In the genomic region with DNA sequence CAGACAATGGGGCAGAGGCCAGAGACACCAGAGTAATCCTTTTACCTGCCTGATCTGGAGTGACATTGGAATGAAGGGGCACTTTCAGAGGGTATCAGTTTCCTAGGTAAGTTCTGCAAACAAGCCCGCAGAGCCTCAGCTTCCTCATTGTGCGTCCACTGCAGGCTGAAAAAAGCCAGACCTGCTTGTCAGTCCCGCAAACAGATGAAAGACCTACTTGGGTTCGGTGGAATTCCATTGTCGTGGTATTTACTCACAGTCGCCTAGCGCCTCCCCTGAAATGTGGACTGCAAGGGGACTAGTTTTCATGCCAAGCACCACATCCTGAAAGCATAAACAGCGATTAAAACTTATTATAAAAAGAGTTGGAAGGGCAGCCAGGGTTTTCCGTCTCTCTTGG, we compare ENCODE assay signal across 28 cellular contexts.
"Had no signal": no experiment of that assay in that cellular context is flagged by ENCODE, and none has a peak within 500 bp of the region (broad histone marks: within the 10 kb centered on the region; RNA-seq: fewer than 3 reads in every experiment).

No MANE protein-coding gene starts in this region.

- H3K27me3 ChIP-seq: gastrocnemius medialis, tibial nerve, vagina had no signal

- H3K4me3 ChIP-seq: dorsolateral prefrontal cortex, esophagus muscularis mucosa, gastrocnemius medialis, tibial nerve, vagina had no signal

- H3K4me1 Mint-ChIP-seq: activated CD4-positive, alpha-beta T cell treated with anti-CD3 and anti-CD28 coated beads, Interleukin-2, amount 10 ng/mL, durations not matched to agents 7 days and 5 days; activated naive CD4-positive, alpha-beta T cell treated with anti-CD3 and anti-CD28 coated beads, Interleukin-2, amount 50 U/mL, for 24 hours; brain; central memory CD8-positive, alpha-beta T cell; stimulated activated effector memory CD8-positive, alpha-beta T cell treated with anti-CD3 and anti-CD28 coated beads, Interleukin-12 subunit alpha, Interleukin-12 subunit beta, amount 100 ng/mL, for 72 hours; stimulated activated naive CD8-positive, alpha-beta T cell treated with anti-CD3 and anti-CD28 coated beads, Interleukin-15, amount 100 ng/mL, for 72 hours; T-cell had no signal

- H3K4me1 ChIP-seq: esophagus muscularis mucosa, gastrocnemius medialis, tibial nerve, vagina had no signal

- H3K4me3 Mint-ChIP-seq: activated CD4-positive, alpha-beta T cell treated with anti-CD3 and anti-CD28 coated beads, Interleukin-2, amount 10 ng/mL, durations not matched to agents 7 days and 5 days; activated CD8-positive, alpha-beta T cell treated with anti-CD3 and anti-CD28 coated beads, Interleukin-2, amount 10 ng/mL, durations not matched to agents 7 days and 5 days; activated naive CD4-positive, alpha-beta T cell treated with anti-CD3 and anti-CD28 coated beads, Interleukin-2, amount 50 U/mL, for 24 hours; activated T-helper 1 cell treated with anti-CD3 and anti-CD28 coated beads, Interleukin-12 subunit alpha, Interleukin-12 subunit beta, Interleukin-2, Interleukin-4 antibody, amounts not matched to agents 30 ng/mL and 10 ng/mL and 1 ng/mL, durations not matched to agents 14 hours and 24 hours and 36 hours; brain; central memory CD8-positive, alpha-beta T cell; effector memory CD8-positive, alpha-beta T cell; nephron; stimulated activated effector memory CD8-positive, alpha-beta T cell treated with anti-CD3 and anti-CD28 coated beads, Interleukin-12 subunit alpha, Interleukin-12 subunit beta, amount 100 ng/mL, for 72 hours; stimulated activated naive CD8-positive, alpha-beta T cell treated with anti-CD3 and anti-CD28 coated beads, Interleukin-15, amount 100 ng/mL, for 72 hours; T-cell; T-helper 2 cell treated with Interferon-gamma antibody and Interleukin-4, amounts not matched to agents 5 μg/mL and 100 μg/mL, for 36 hours had no signal

- ATAC-seq: activated CD8-positive, alpha-beta T cell treated with anti-CD3 and anti-CD28 coated beads, Interleukin-2, amount 10 ng/mL, durations not matched to agents 7 days and 5 days; effector memory CD8-positive, alpha-beta T cell; gastrocnemius medialis; left lobe of liver; sciatic nerve; stimulated activated effector memory CD8-positive, alpha-beta T cell treated with anti-CD3 and anti-CD28 coated beads, Interleukin-12 subunit alpha, Interleukin-12 subunit beta, amount 100 ng/mL, for 72 hours; stimulated activated naive CD8-positive, alpha-beta T cell treated with anti-CD3 and anti-CD28 coated beads, Interleukin-15, amount 100 ng/mL, for 72 hours; T-cell had no signal

- H3K9me3 Mint-ChIP-seq: activated CD4-positive, alpha-beta T cell treated with anti-CD3 and anti-CD28 coated beads, Interleukin-2, amount 10 ng/mL, durations not matched to agents 7 days and 5 days; activated naive CD4-positive, alpha-beta T cell treated with anti-CD3 and anti-CD28 coated beads, Interleukin-2, amount 50 U/mL, for 24 hours; brain; nephron; T-helper 2 cell treated with Interferon-gamma antibody and Interleukin-4, amounts not matched to agents 5 μg/mL and 100 μg/mL, for 36 hours had no signal

- DNase-seq: activated CD4-positive, alpha-beta T cell treated with anti-CD3 and anti-CD28 coated beads, Interleukin-2, amount 10 ng/mL, durations not matched to agents 7 days and 5 days; activated CD4-positive, CD25-positive, alpha-beta regulatory T cell treated with anti-CD3 and anti-CD28 coated beads, Interleukin-2, amount 50 U/mL, for 72 hours; activated CD8-positive, alpha-beta T cell treated with anti-CD3 and anti-CD28 coated beads, Interleukin-2, amount 10 ng/mL, durations not matched to agents 7 days and 5 days; activated gamma-delta T cell treated with Interleukin-2 at 50 U/mL for 16 hours; anterior cingulate cortex; dorsolateral prefrontal cortex; effector memory CD8-positive, alpha-beta T cell; gastrocnemius medialis; hypothalamus; kidney; nucleus accumbens; small intestine; stimulated activated CD4-positive, alpha-beta T cell treated with anti-CD3 and anti-CD28 coated beads, Interleukin-2, amount 100 ng/mL, for 24 hours; stimulated activated naive CD8-positive, alpha-beta T cell treated with anti-CD3 and anti-CD28 coated beads, Interleukin-15, amount 100 ng/mL, for 72 hours; T-cell had no signal

- H3K27ac Mint-ChIP-seq: activated CD4-positive, alpha-beta T cell treated with anti-CD3 and anti-CD28 coated beads, Interleukin-2, amount 10 ng/mL, durations not matched to agents 7 days and 5 days; activated CD8-positive, alpha-beta T cell treated with anti-CD3 and anti-CD28 coated beads, Interleukin-2, amount 10 ng/mL, durations not matched to agents 7 days and 5 days; activated naive CD4-positive, alpha-beta T cell treated with anti-CD3 and anti-CD28 coated beads, Interleukin-2, amount 50 U/mL, for 24 hours; activated T-helper 1 cell treated with anti-CD3 and anti-CD28 coated beads, Interleukin-12 subunit alpha, Interleukin-12 subunit beta, Interleukin-2, Interleukin-4 antibody, amounts not matched to agents 30 ng/mL and 10 ng/mL and 1 ng/mL, durations not matched to agents 14 hours and 24 hours and 36 hours; brain; effector memory CD8-positive, alpha-beta T cell; nephron; stimulated activated effector memory CD8-positive, alpha-beta T cell treated with anti-CD3 and anti-CD28 coated beads, Interleukin-12 subunit alpha, Interleukin-12 subunit beta, amount 100 ng/mL, for 72 hours; stimulated activated naive CD8-positive, alpha-beta T cell treated with anti-CD3 and anti-CD28 coated beads, Interleukin-15, amount 100 ng/mL, for 72 hours; T-cell; T-helper 2 cell treated with Interferon-gamma antibody and Interleukin-4, amounts not matched to agents 5 μg/mL and 100 μg/mL, for 36 hours had no signal

- H3K36me3 ChIP-seq: esophagus muscularis mucosa, gastrocnemius medialis, tibial nerve, vagina had no signal

- H3K36me3 Mint-ChIP-seq: activated naive CD4-positive, alpha-beta T cell treated with anti-CD3 and anti-CD28 coated beads, Interleukin-2, amount 50 U/mL, for 24 hours; brain; stimulated activated effector memory CD8-positive, alpha-beta T cell treated with anti-CD3 and anti-CD28 coated beads, Interleukin-12 subunit alpha, Interleukin-12 subunit beta, amount 100 ng/mL, for 72 hours; T-cell had no signal

- H3K27me3 Mint-ChIP-seq: activated CD4-positive, alpha-beta T cell treated with anti-CD3 and anti-CD28 coated beads, Interleukin-2, amount 10 ng/mL, durations not matched to agents 7 days and 5 days; central memory CD8-positive, alpha-beta T cell; effector memory CD8-positive, alpha-beta T cell; stimulated activated naive CD8-positive, alpha-beta T cell treated with anti-CD3 and anti-CD28 coated beads, Interleukin-15, amount 100 ng/mL, for 72 hours had no signal

- H3K9me3 ChIP-seq: gastrocnemius medialis, vagina had no signal

- H3K27ac ChIP-seq: dorsolateral prefrontal cortex, esophagus muscularis mucosa, gastrocnemius medialis, tibial nerve, vagina, VCaP had no signal
